In genomic region chr20:47358672-47359532, GRCh38 we compare ENCODE assay signal across 8 cellular contexts. TPM values are rescaled to one million over a fixed set of nuclear protein-coding genes. Genes with fewer than 3 reads are reported as not detected.
DNase-seq lines count a peak whose midpoint lies in the region; ATAC-seq and TF ChIP-seq lines count a peak whose summit lies in the region.

No MANE protein-coding gene starts in this region.

- TF ChIP-seq CTCF in ovary (IDR thresholded peaks at IDR 0.05): no peak

- peaks cover 4% of the 10 kb centered on the region for H3K36me3 Mint-ChIP-seq in activated naive CD4-positive, alpha-beta T cell treated with anti-CD3 and anti-CD28 coated beads for 36 hours (ENCODE audit: low read depth)
- peaks cover 19% of the 10 kb centered on the region for H3K36me3 Mint-ChIP-seq in activated naive CD8-positive, alpha-beta T cell treated with anti-CD3 and anti-CD28 coated beads for 36 hours

- ATAC-seq in Right ventricle myocardium superior (ENCODE audit: poor library complexity) (peak; percentile 58), GM21390 (IDR thresholded peaks at IDR 0.05; ENCODE audit: unreplicated experiment) (no peak), HG02763 (IDR thresholded peaks at IDR 0.05; ENCODE audit: unreplicated experiment) (no peak)

- H3K4me3 ChIP-seq in ovary: no peak overlapping the region

- DNase-seq in activated naive CD4-positive, alpha-beta T cell treated with anti-CD3 and anti-CD28 coated beads for 36 hours: peak; percentile 53
- DNase-seq in activated naive CD4-positive, alpha-beta T cell treated with Interleukin-2 at 50 U/mL for 16 hours: no peak
- DNase-seq in NCI-H2196 (lab: John Stamatoyannopoulos, UW; ENCODE audit: unreplicated experiment): peak; percentile 87
- no peak for DNase-seq in activated naive CD8-positive, alpha-beta T cell treated with anti-CD3 and anti-CD28 coated beads for 36 hours
- DNase-seq in Right ventricle myocardium superior: peak; percentile 71
- DNase-seq in ovary: peak; percentile 61 to 78 (median 68)

- H3K27ac ChIP-seq in ovary: peak overlapping the region; percentile 83 to 95

- H3K27me3 ChIP-seq in ovary: no peaks in the 10 kb centered on the region

- H3K4me1 Mint-ChIP-seq in activated naive CD4-positive, alpha-beta T cell treated with anti-CD3 and anti-CD28 coated beads for 36 hours (ENCODE audit: low read depth): peaks cover 54% of the 10 kb centered on the region
- peaks cover 37% of the 10 kb centered on the region for H3K4me1 Mint-ChIP-seq in activated naive CD8-positive, alpha-beta T cell treated with anti-CD3 and anti-CD28 coated beads for 36 hours

- intact Hi-C loops in activated naive CD4-positive, alpha-beta T cell treated with anti-CD3 and anti-CD28 coated beads for 36 hours (cut with micrococcal nuclease): loop anchor here (5.0 kb wide), 2 partner anchors 128 to 253 kb away; no protein-coding TSS in a partner anchor
- intact Hi-C loops in Right ventricle myocardium superior (cut with DNase I): no loop called here
- intact Hi-C loops in ovary (cut with DNase I): loop anchor here in 2 of 4 donors (2.0 to 5.0 kb wide), 2 partner anchors 40 to 42 kb away; no protein-coding TSS in a partner anchor

- no peaks in the 10 kb centered on the region for H3K9me3 Mint-ChIP-seq in activated naive CD4-positive, alpha-beta T cell treated with anti-CD3 and anti-CD28 coated beads for 36 hours
- H3K9me3 Mint-ChIP-seq in activated naive CD8-positive, alpha-beta T cell treated with anti-CD3 and anti-CD28 coated beads for 36 hours: no peaks in the 10 kb centered on the region

- H3K4me1 ChIP-seq in ovary (ENCODE audit: insufficient read depth): peaks cover 46% of the 10 kb centered on the region

- H3K36me3 ChIP-seq in ovary: no peaks in the 10 kb centered on the region

- WGBS in ovary, 3 donors: 6 to 9% (median 9%) methylated on average over 17 of the region's 17 CpGs

- no peak for TF ChIP-seq EP300 in ovary (IDR thresholded peaks at IDR 0.05)

- no peaks in the 10 kb centered on the region for H3K27me3 Mint-ChIP-seq in activated naive CD4-positive, alpha-beta T cell treated with anti-CD3 and anti-CD28 coated beads for 36 hours (ENCODE audit: low read depth)
- no peaks in the 10 kb centered on the region for H3K27me3 Mint-ChIP-seq in activated naive CD8-positive, alpha-beta T cell treated with anti-CD3 and anti-CD28 coated beads for 36 hours

- CTCF ChIA-PET in activated naive CD4-positive, alpha-beta T cell treated with anti-CD3 and anti-CD28 coated beads for 36 hours (lab: Charles Lee): interaction anchor here (0.6 to 7.3 kb wide), 6 partner anchors 10 to 250 kb away, joined by 3 to 61 read pairs (median 3); no protein-coding TSS in a partner anchor

- no peaks in the 10 kb centered on the region for H3K9me3 ChIP-seq in ovary

- H3K4me3 Mint-ChIP-seq in activated naive CD4-positive, alpha-beta T cell treated with anti-CD3 and anti-CD28 coated beads for 36 hours: peak overlapping the region; percentile 40
- H3K4me3 Mint-ChIP-seq in activated naive CD8-positive, alpha-beta T cell treated with anti-CD3 and anti-CD28 coated beads for 36 hours: no peak overlapping the region

- peak; percentile 27 for TF ChIP-seq POLR2A in ovary (IDR thresholded peaks at IDR 0.05)

- H3K27ac Mint-ChIP-seq in activated naive CD4-positive, alpha-beta T cell treated with anti-CD3 and anti-CD28 coated beads for 36 hours: peak overlapping the region; percentile 99
- H3K27ac Mint-ChIP-seq in activated naive CD8-positive, alpha-beta T cell treated with anti-CD3 and anti-CD28 coated beads for 36 hours: peak overlapping the region; percentile 97

RNA-seq across cellular contexts. Expression of gene ZMYND8, which starts 2.4 kb away (rescaled TPM):
- total RNA-seq in activated naive CD4-positive, alpha-beta T cell treated with anti-CD3 and anti-CD28 coated beads for 36 hours: 10 to 100 TPM; 30.3 to 33.0 TPM
- total RNA-seq in activated naive CD8-positive, alpha-beta T cell treated with anti-CD3 and anti-CD28 coated beads for 36 hours: 10 to 100 TPM; 28.8 to 29.8 TPM
- 37.7 TPM for total RNA-seq in Right ventricle myocardium superior
- 10 to 100 TPM; 20.3 to 40.7 (median 31.2) TPM for total RNA-seq in ovary
- polyA plus RNA-seq in ovary: 10 to 100 TPM in 1 of 2 donors, 1 to 10 TPM in 1; 8.3 to 23.5 TPM

Comparison
In these comparisons a context has a peak if more than half of its experiments do, and no peak if none do; other contexts are left out.
1. DNase-seq: peak in activated naive CD4-positive, alpha-beta T cell treated with anti-CD3 and anti-CD28 coated beads for 36 hours (single experiment), NCI-H2196 (single experiment), Right ventricle myocardium superior (single experiment) and ovary (5 of 5); none in activated naive CD4-positive, alpha-beta T cell treated with Interleukin-2 at 50 U/mL for 16 hours (single experiment) and activated naive CD8-positive, alpha-beta T cell treated with anti-CD3 and anti-CD28 coated beads for 36 hours (single experiment).